In the genomic region with DNA sequence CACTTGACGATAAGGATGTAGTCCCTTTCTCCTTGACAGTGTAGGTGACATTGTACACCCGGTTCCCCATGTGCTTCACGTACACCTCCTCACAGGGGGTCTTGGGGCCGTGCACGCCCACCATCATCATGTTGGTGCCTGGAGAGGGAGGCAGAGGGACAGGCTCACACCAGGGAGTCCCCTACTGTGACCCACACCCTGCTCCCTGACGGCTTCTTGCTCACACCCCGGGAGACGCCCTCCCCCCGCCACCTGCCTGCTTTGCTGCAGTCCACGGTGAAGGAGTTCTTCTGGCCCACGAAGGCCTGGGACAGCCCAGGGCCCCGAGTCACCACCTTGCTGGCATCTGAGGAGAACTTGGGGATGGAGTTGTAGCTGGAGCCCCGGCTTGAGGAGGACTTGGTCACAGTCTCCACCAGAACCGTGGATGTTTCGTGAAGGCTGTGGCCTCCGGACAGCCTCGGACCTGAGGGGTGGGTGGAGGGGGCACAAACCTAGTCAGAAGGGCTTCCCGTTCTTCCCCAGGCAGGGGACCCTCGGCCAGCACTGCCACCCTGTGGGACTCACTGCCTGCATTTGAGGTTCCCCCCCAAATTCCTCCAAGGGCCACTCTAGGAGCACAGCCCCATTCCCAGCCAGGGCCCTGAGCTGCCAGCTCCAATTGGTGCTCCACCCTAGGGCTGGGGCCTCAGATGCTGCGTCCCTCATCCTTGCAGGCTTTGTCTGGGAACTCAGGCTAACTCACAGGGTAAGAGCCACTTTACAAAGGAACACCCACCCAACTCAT, we compare ENCODE assay signal across 3 cellular contexts. TPM values are rescaled to one million over a fixed set of nuclear protein-coding genes. Genes with fewer than 3 reads are reported as not detected.
"Had no signal": no experiment of that assay in that cellular context is flagged by ENCODE, and none has a peak within 500 bp of the region (broad histone marks: within the 10 kb centered on the region; RNA-seq: fewer than 3 reads in every experiment).

No MANE protein-coding gene starts in this region.

RNA-seq across cellular contexts. Expression of gene KCP, which starts 2.4 kb away (rescaled TPM):
- total RNA-seq: LHCN-M2, NCI-H460 had no signal

RNA-seq across cellular contexts. Expression of gene IRF5, which starts 24.8 kb away (rescaled TPM):
- total RNA-seq: ascending aorta had no signal
